ENCODE assay signal across 32 cellular contexts in genomic region chr2:23615216-23616020, GRCh38.
DNase-seq lines count a peak whose midpoint lies in the region; ATAC-seq, FAIRE-seq and TF ChIP-seq lines count a peak whose summit lies in the region.
"Had no signal": no experiment of that assay in that cellular context is flagged by ENCODE, and none has a peak within 500 bp of the region (broad histone marks: within the 10 kb centered on the region; RNA-seq: fewer than 3 reads in every experiment).

No MANE protein-coding gene starts in this region.

- H3K36me3 Mint-ChIP-seq in activated naive CD8-positive, alpha-beta T cell treated with anti-CD3 and anti-CD28 coated beads, Interleukin-2, amount 50 U/mL, for 24 hours (ENCODE audit: low read depth) = peaks cover 2% of the 10 kb centered on the region

- no peak overlapping the region for H3K9ac ChIP-seq in rectal smooth muscle tissue (ENCODE audit: low read length)
- H3K9ac ChIP-seq: GM23248 had no signal

- H3K4me3 ChIP-seq in rectal smooth muscle tissue (ENCODE audit: low read length) (no peak overlapping the region), uterus (no peak overlapping the region)
- H3K4me3 ChIP-seq: GM12878, GM23248, heart right ventricle, lung, mucosa of descending colon, PC-9, thyroid gland had no signal

- H3K27me3 ChIP-seq in foreskin keratinocyte (no peaks in the 10 kb centered on the region), rectal smooth muscle tissue (ENCODE audit: control insufficient read depth, insufficient read depth, low read length) (no peaks in the 10 kb centered on the region), uterus (no peaks in the 10 kb centered on the region)
- H3K27me3 ChIP-seq: thyroid gland had no signal

- TF ChIP-seq CTCF in foreskin keratinocyte (conservative IDR thresholded peaks at IDR 0.05) (no peak), uterus (IDR thresholded peaks at IDR 0.05) (no peak)

- H3K4me3 Mint-ChIP-seq in activated naive CD8-positive, alpha-beta T cell treated with anti-CD3 and anti-CD28 coated beads, Interleukin-2, amount 50 U/mL, for 24 hours = no peak overlapping the region
- H3K4me3 Mint-ChIP-seq: activated CD4-positive, alpha-beta T cell treated with anti-CD3 and anti-CD28 coated beads, Interleukin-2, amount 10 ng/mL, durations not matched to agents 7 days and 5 days; activated CD8-positive, alpha-beta memory T cell treated with anti-CD3 and anti-CD28 coated beads, Interleukin-2, amount 10 ng/mL, durations not matched to agents 7 days and 5 days; CD4-positive, alpha-beta T cell; HFFc6; T-helper 2 cell treated with Interferon-gamma antibody and Interleukin-4, amounts not matched to agents 5 μg/mL and 100 μg/mL, for 36 hours had no signal

- H3K27ac Mint-ChIP-seq in activated naive CD8-positive, alpha-beta T cell treated with anti-CD3 and anti-CD28 coated beads, Interleukin-2, amount 50 U/mL, for 24 hours = no peak overlapping the region
- H3K27ac Mint-ChIP-seq: activated CD4-positive, alpha-beta T cell treated with anti-CD3 and anti-CD28 coated beads, Interleukin-2, amount 10 ng/mL, durations not matched to agents 7 days and 5 days; activated CD8-positive, alpha-beta memory T cell treated with anti-CD3 and anti-CD28 coated beads, Interleukin-2, amount 10 ng/mL, durations not matched to agents 7 days and 5 days; CD4-positive, alpha-beta T cell; HFFc6; T-helper 2 cell treated with Interferon-gamma antibody and Interleukin-4, amounts not matched to agents 5 μg/mL and 100 μg/mL, for 36 hours had no signal

- H3K4me1 ChIP-seq in foreskin keratinocyte (no peaks in the 10 kb centered on the region), rectal smooth muscle tissue (ENCODE audit: control insufficient read depth, insufficient read depth, low read length) (peaks cover 45% of the 10 kb centered on the region), uterus (peaks cover 8 to 20% of the 10 kb centered on the region in 2 donors)

- H3K4me1 Mint-ChIP-seq in activated naive CD8-positive, alpha-beta T cell treated with anti-CD3 and anti-CD28 coated beads, Interleukin-2, amount 50 U/mL, for 24 hours = peaks cover 16% of the 10 kb centered on the region

- FAIRE-seq in GM12891 (lab: Jason Lieb, UNC) = no peak
- FAIRE-seq: GM12878 had no signal

- H3K27me3 Mint-ChIP-seq in activated naive CD8-positive, alpha-beta T cell treated with anti-CD3 and anti-CD28 coated beads, Interleukin-2, amount 50 U/mL, for 24 hours = peaks cover 2% of the 10 kb centered on the region

- no peaks in the 10 kb centered on the region for H3K9me3 ChIP-seq in uterus
- H3K9me3 ChIP-seq: neutrophil, thyroid gland had no signal

- intact Hi-C loops in uterus (cut with DNase I; ENCODE audit: low total_unique reads) = no loop called here

- no peak for TF ChIP-seq POLR2A in uterus (IDR thresholded peaks at IDR 0.05)
- no peak for TF ChIP-seq POLR2A in GM12891 (IDR thresholded peaks at IDR 0.05; ENCODE audit: low read depth, low read length)

- ATAC-seq in foreskin keratinocyte = peak; percentile 36
- ATAC-seq in activated naive CD8-positive, alpha-beta T cell treated with anti-CD3 and anti-CD28 coated beads, Interleukin-2, amount 50 U/mL, for 24 hours = no peak
- ATAC-seq: activated CD8-positive, alpha-beta memory T cell treated with anti-CD3 and anti-CD28 coated beads, Interleukin-2, amount 10 ng/mL, durations not matched to agents 7 days and 5 days; GM12878 had no signal

- H3K36me3 ChIP-seq in rectal smooth muscle tissue (ENCODE audit: control insufficient read depth, insufficient read depth, low read length) (no peaks in the 10 kb centered on the region), uterus (no peaks in the 10 kb centered on the region)
- H3K36me3 ChIP-seq: heart right ventricle, neutrophil, thyroid gland had no signal

- DNase-seq in NCI-H345 (lab: John Stamatoyannopoulos, UW) (peak; percentile 21), NCI-H345 treated with DMSO at 0.1 percent for 48 hours (lab: John Stamatoyannopoulos, UW; ENCODE audit: unreplicated experiment) (no peak), foreskin keratinocyte (no peak), uterus (no peak), GM12891 (ENCODE audit: insufficient read length, low spot score) (no peak), dedifferentiated amniotic fluid mesenchymal stem cell (ENCODE audit: extremely low spot score) (no peak)
- no peak for DNase-seq in activated naive CD8-positive, alpha-beta T cell treated with anti-CD3 and anti-CD28 coated beads, Interleukin-2, amount 50 U/mL, for 24 hours
- DNase-seq: activated CD4-positive, alpha-beta T cell treated with anti-CD3 and anti-CD28 coated beads, Interleukin-2, amount 10 ng/mL, durations not matched to agents 7 days and 5 days; activated CD8-positive, alpha-beta memory T cell treated with anti-CD3 and anti-CD28 coated beads, Interleukin-2, amount 10 ng/mL, durations not matched to agents 7 days and 5 days; activated naive CD4-positive, alpha-beta T cell; CD4-positive, alpha-beta T cell; effector CD4-positive, alpha-beta T cell; GM23248; heart right ventricle; HFFc6; kidney glomerular epithelial cell; mucosa of descending colon; NCI-H187; NCI-H2171; NCI-H526 treated with DMSO at 0.1 percent for 48 hours; PC-9; SHP77 treated with DMSO at 0.1 percent for 48 hours; stimulated activated CD4-positive, alpha-beta T cell treated with anti-CD3 and anti-CD28 coated beads, Interleukin-15, amount 100 ng/mL, for 24 hours; stimulated activated naive CD4-positive, alpha-beta T cell; thyroid gland had no signal

- no peak overlapping the region for H3K27ac ChIP-seq in foreskin keratinocyte
- peak overlapping the region; percentile 96 for H3K27ac ChIP-seq in rectal smooth muscle tissue (ENCODE audit: low read depth, low read length)
- peak overlapping the region; percentile 87 to 97 for H3K27ac ChIP-seq in uterus
- H3K27ac ChIP-seq: 22Rv1, GM23248, neutrophil, PC-9, thyroid gland, VCaP had no signal

- peaks cover 5% of the 10 kb centered on the region for H3K9me3 Mint-ChIP-seq in activated naive CD8-positive, alpha-beta T cell treated with anti-CD3 and anti-CD28 coated beads, Interleukin-2, amount 50 U/mL, for 24 hours

TF ChIP-seq in GM12891, 5 proteins besides CTCF, POLR2A, EP300 and RAD21:
- TF ChIP-seq POU2F2 (IDR thresholded peaks at IDR 0.05; ENCODE audit: low read depth, low read length) = no peak
- no peak for TF ChIP-seq PAX5 (IDR thresholded peaks at IDR 0.05; ENCODE audit: insufficient read depth, low read length, severe bottlenecking)
- no peak for TF ChIP-seq SPI1 (IDR thresholded peaks at IDR 0.05; ENCODE audit: low read depth, low read length)
- no peak for TF ChIP-seq POLR2AphosphoS5 (IDR thresholded peaks at IDR 0.05; ENCODE audit: low read depth, low read length)
- TF ChIP-seq TAF1 (IDR thresholded peaks at IDR 0.05; ENCODE audit: low read depth, low read length) = no peak
TF ChIP-seq in GM12891: peak in this region for 0.
